In the genomic region with DNA sequence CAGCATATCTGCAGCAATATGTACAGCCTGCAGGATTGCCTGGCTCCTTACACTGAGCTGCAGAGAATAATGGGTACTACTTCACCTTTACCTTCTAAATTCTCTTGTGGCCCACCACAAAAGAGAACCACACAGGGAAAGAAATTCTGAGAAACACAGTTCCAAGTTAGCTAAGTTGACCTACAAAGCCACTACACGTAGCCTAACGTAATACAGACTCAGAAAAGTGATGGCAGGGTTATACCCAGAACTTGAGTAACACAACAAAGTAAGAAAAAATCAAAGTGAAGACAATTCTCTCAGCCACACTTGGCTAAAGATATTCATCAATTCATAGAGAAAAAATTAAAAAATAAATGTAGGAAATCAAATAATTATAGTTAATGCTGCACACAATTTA, we compare ENCODE assay signal across 23 cellular contexts. TPM values are rescaled to one million over a fixed set of nuclear protein-coding genes. Genes with fewer than 3 reads are reported as not detected.
A peak's percentile ranks its signal among the peaks of the same experiment; 100 is the strongest.
DNase-seq lines count a peak whose midpoint lies in the region; ATAC-seq, FAIRE-seq and TF ChIP-seq lines count a peak whose summit lies in the region.
"Had no signal": no experiment of that assay in that cellular context is flagged by ENCODE, and none has a peak within 500 bp of the region (broad histone marks: within the 10 kb centered on the region; RNA-seq: fewer than 3 reads in every experiment).

No MANE protein-coding gene starts in this region.

- 78% methylated on average over 2 of the region's 2 CpGs for WGBS in A549 (ENCODE audit: missing lambda C conversion rate)

- TF ChIP-seq CTCF in A549 (IDR thresholded peaks at IDR 0.05): no peak

- peaks cover 13% of the 10 kb centered on the region for H3K4me1 Mint-ChIP-seq in activated CD8-positive, alpha-beta memory T cell treated with anti-CD3 and anti-CD28 coated beads, Interleukin-2, amount 10 ng/mL, durations not matched to agents 7 days and 5 days
- peaks cover 15% of the 10 kb centered on the region for H3K4me1 Mint-ChIP-seq in activated CD8-positive, alpha-beta T cell treated with anti-CD3 and anti-CD28 coated beads, Interleukin-2, amount 10 ng/mL, durations not matched to agents 7 days and 5 days (ENCODE audit: low read depth)
- H3K4me1 Mint-ChIP-seq in stimulated activated effector memory CD8-positive, alpha-beta T cell treated with anti-CD3 and anti-CD28 coated beads, Interleukin-12 subunit alpha, Interleukin-12 subunit beta, amount 100 ng/mL, for 72 hours: no peaks in the 10 kb centered on the region
- no peaks in the 10 kb centered on the region for H3K4me1 Mint-ChIP-seq in activated T-helper 2 cell treated with anti-CD3 and anti-CD28 coated beads, Interferon-gamma antibody, Interleukin-2, Interleukin-4, amounts not matched to agents 10 μg/mL and 5 μg/mL and 100 μg/mL, durations not matched to agents 14 hours and 24 hours and 36 hours (ENCODE audit: low read depth)
- H3K4me1 Mint-ChIP-seq: CD14-positive monocyte; CD4-positive, CD25-positive, alpha-beta regulatory T cell had no signal

- no peak overlapping the region for H3K4me3 ChIP-seq in A549
- H3K4me3 ChIP-seq: BLaER1 had no signal

- no peak for TF ChIP-seq EP300 in A549 (IDR thresholded peaks at IDR 0.05)

- no peak for TF ChIP-seq POLR2A in A549 (IDR thresholded peaks at IDR 0.05; ENCODE audit: low read length)

- CTCF ChIA-PET in activated CD8-positive, alpha-beta memory T cell treated with anti-CD3 and anti-CD28 coated beads, Interleukin-2, amount 10 ng/mL, durations not matched to agents 7 days and 5 days (lab: Charles Lee): no interaction called here
- CTCF ChIA-PET in A549 (lab: Yijun Ruan, JAX): interaction anchor here (0.7 kb wide), 1 partner anchor 464 kb away, joined by 3 read pairs; no protein-coding TSS in a partner anchor
- CTCF ChIA-PET in activated CD8-positive, alpha-beta T cell treated with anti-CD3 and anti-CD28 coated beads, Interleukin-2, amount 10 ng/mL, durations not matched to agents 7 days and 5 days (lab: Charles Lee): no interaction called here

- no peak overlapping the region for H3K4me2 ChIP-seq in A549
- H3K4me2 ChIP-seq: BLaER1 had no signal

- H3K4me1 ChIP-seq in A549: no peaks in the 10 kb centered on the region
- H3K4me1 ChIP-seq: BE2C, BLaER1, Caco-2 had no signal

- ATAC-seq in activated CD8-positive, alpha-beta memory T cell treated with anti-CD3 and anti-CD28 coated beads, Interleukin-2, amount 10 ng/mL, durations not matched to agents 7 days and 5 days: peak; percentile 60
- no peak for ATAC-seq in A549
- peak; percentile 65 for ATAC-seq in activated CD8-positive, alpha-beta T cell treated with anti-CD3 and anti-CD28 coated beads, Interleukin-2, amount 10 ng/mL, durations not matched to agents 7 days and 5 days
- ATAC-seq in stimulated activated effector memory CD8-positive, alpha-beta T cell treated with anti-CD3 and anti-CD28 coated beads, Interleukin-12 subunit alpha, Interleukin-12 subunit beta, amount 100 ng/mL, for 72 hours: peak; percentile 57
- ATAC-seq: CD8-positive, alpha-beta T cell had no signal

- no peaks in the 10 kb centered on the region for H3K9me3 ChIP-seq in A549
- H3K9me3 ChIP-seq: BE2C, BLaER1, Caco-2 had no signal

- peak; percentile 40 for DNase-seq in activated CD8-positive, alpha-beta memory T cell treated with anti-CD3 and anti-CD28 coated beads, Interleukin-2, amount 10 ng/mL, durations not matched to agents 7 days and 5 days
- no peak for DNase-seq in activated CD8-positive, alpha-beta memory T cell treated with anti-CD3 and anti-CD28 coated beads for 24 hours
- DNase-seq in A549 (ENCODE audit: low read depth in 1 of 2, low spot score in 1 of 2): no peak
- DNase-seq in activated CD8-positive, alpha-beta T cell treated with anti-CD3 and anti-CD28 coated beads, Interleukin-2, amount 10 ng/mL, durations not matched to agents 7 days and 5 days: peak; percentile 49
- no peak for DNase-seq in stimulated activated effector memory CD8-positive, alpha-beta T cell treated with anti-CD3 and anti-CD28 coated beads, Interleukin-12 subunit alpha, Interleukin-12 subunit beta, amount 100 ng/mL, for 72 hours (ENCODE audit: low spot score in 2 of 2)
- DNase-seq in NK-92 treated with Interleukin-12 subunit alpha and Interleukin-12 subunit beta, amount 100 ng/mL, for 24 hours (lab: John Stamatoyannopoulos, UW): no peak
- DNase-seq in activated T-helper 2 cell treated with anti-CD3 and anti-CD28 coated beads, Interferon-gamma antibody, Interleukin-2, Interleukin-4, amounts not matched to agents 10 μg/mL and 5 μg/mL and 100 μg/mL, durations not matched to agents 14 hours and 24 hours and 36 hours (ENCODE audit: low spot score): no peak
- DNase-seq: ACHN; BE2C; C1 segment of cervical spinal cord; Caco-2; Calu3; CD8-positive, alpha-beta T cell; DMS79 treated with DMSO at 0.1 percent for 48 hours; GF-D8 had no signal

- no peak for TF ChIP-seq RAD21 in A549 (conservative IDR thresholded peaks at IDR 0.05 in 1 of 2, IDR thresholded peaks at IDR 0.05 in 1 of 2)

- H3K27me3 Mint-ChIP-seq in activated CD8-positive, alpha-beta memory T cell treated with anti-CD3 and anti-CD28 coated beads, Interleukin-2, amount 10 ng/mL, durations not matched to agents 7 days and 5 days: peaks cover 3% of the 10 kb centered on the region
- peaks cover 10% of the 10 kb centered on the region for H3K27me3 Mint-ChIP-seq in activated CD8-positive, alpha-beta T cell treated with anti-CD3 and anti-CD28 coated beads, Interleukin-2, amount 10 ng/mL, durations not matched to agents 7 days and 5 days (ENCODE audit: low read depth)
- H3K27me3 Mint-ChIP-seq in activated T-helper 2 cell treated with anti-CD3 and anti-CD28 coated beads, Interferon-gamma antibody, Interleukin-2, Interleukin-4, amounts not matched to agents 10 μg/mL and 5 μg/mL and 100 μg/mL, durations not matched to agents 14 hours and 24 hours and 36 hours (ENCODE audit: low read depth): peaks cover 3% of the 10 kb centered on the region
- H3K27me3 Mint-ChIP-seq: CD4-positive, CD25-positive, alpha-beta regulatory T cell had no signal

- FAIRE-seq in A549 (lab: Jason Lieb, UNC): peak; percentile 68
- FAIRE-seq: D721Med, G401.6, GM12891, GM19239 had no signal

- no peaks in the 10 kb centered on the region for H3K9me3 Mint-ChIP-seq in activated CD8-positive, alpha-beta memory T cell treated with anti-CD3 and anti-CD28 coated beads, Interleukin-2, amount 10 ng/mL, durations not matched to agents 7 days and 5 days (ENCODE audit: low read depth)
- no peaks in the 10 kb centered on the region for H3K9me3 Mint-ChIP-seq in activated CD8-positive, alpha-beta T cell treated with anti-CD3 and anti-CD28 coated beads, Interleukin-2, amount 10 ng/mL, durations not matched to agents 7 days and 5 days (ENCODE audit: insufficient read depth)
- no peaks in the 10 kb centered on the region for H3K9me3 Mint-ChIP-seq in stimulated activated effector memory CD8-positive, alpha-beta T cell treated with anti-CD3 and anti-CD28 coated beads, Interleukin-12 subunit alpha, Interleukin-12 subunit beta, amount 100 ng/mL, for 72 hours
- H3K9me3 Mint-ChIP-seq in activated T-helper 2 cell treated with anti-CD3 and anti-CD28 coated beads, Interferon-gamma antibody, Interleukin-2, Interleukin-4, amounts not matched to agents 10 μg/mL and 5 μg/mL and 100 μg/mL, durations not matched to agents 14 hours and 24 hours and 36 hours: no peaks in the 10 kb centered on the region
- H3K9me3 Mint-ChIP-seq: CD8-positive, alpha-beta T cell had no signal

- H3K4me3 Mint-ChIP-seq in activated CD8-positive, alpha-beta memory T cell treated with anti-CD3 and anti-CD28 coated beads, Interleukin-2, amount 10 ng/mL, durations not matched to agents 7 days and 5 days: no peak overlapping the region
- H3K4me3 Mint-ChIP-seq in activated CD8-positive, alpha-beta T cell treated with anti-CD3 and anti-CD28 coated beads, Interleukin-2, amount 10 ng/mL, durations not matched to agents 7 days and 5 days: no peak overlapping the region
- H3K4me3 Mint-ChIP-seq in stimulated activated effector memory CD8-positive, alpha-beta T cell treated with anti-CD3 and anti-CD28 coated beads, Interleukin-12 subunit alpha, Interleukin-12 subunit beta, amount 100 ng/mL, for 72 hours: no peak overlapping the region
- no peak overlapping the region for H3K4me3 Mint-ChIP-seq in activated T-helper 2 cell treated with anti-CD3 and anti-CD28 coated beads, Interferon-gamma antibody, Interleukin-2, Interleukin-4, amounts not matched to agents 10 μg/mL and 5 μg/mL and 100 μg/mL, durations not matched to agents 14 hours and 24 hours and 36 hours (ENCODE audit: low read depth)
- H3K4me3 Mint-ChIP-seq: CD14-positive monocyte; CD4-positive, CD25-positive, alpha-beta regulatory T cell; CD8-positive, alpha-beta T cell had no signal

- no peak overlapping the region for H3K27ac ChIP-seq in A549
- H3K27ac ChIP-seq: 22Rv1, BLaER1 had no signal

- intact Hi-C loops in activated T-helper 2 cell treated with anti-CD3 and anti-CD28 coated beads, Interferon-gamma antibody, Interleukin-2, Interleukin-4, amounts not matched to agents 10 μg/mL and 5 μg/mL and 100 μg/mL, durations not matched to agents 14 hours and 24 hours and 36 hours (cut with micrococcal nuclease): no loop called here

- POLR2A ChIA-PET in A549 (lab: Yijun Ruan, JAX): no interaction called here
- POLR2A ChIA-PET in activated CD8-positive, alpha-beta T cell treated with anti-CD3 and anti-CD28 coated beads, Interleukin-2, amount 10 ng/mL, durations not matched to agents 7 days and 5 days (lab: Charles Lee): no interaction called here

- no peaks in the 10 kb centered on the region for H3K36me3 Mint-ChIP-seq in activated CD8-positive, alpha-beta memory T cell treated with anti-CD3 and anti-CD28 coated beads, Interleukin-2, amount 10 ng/mL, durations not matched to agents 7 days and 5 days
- no peaks in the 10 kb centered on the region for H3K36me3 Mint-ChIP-seq in activated CD8-positive, alpha-beta T cell treated with anti-CD3 and anti-CD28 coated beads, Interleukin-2, amount 10 ng/mL, durations not matched to agents 7 days and 5 days (ENCODE audit: low read depth)
- H3K36me3 Mint-ChIP-seq in stimulated activated effector memory CD8-positive, alpha-beta T cell treated with anti-CD3 and anti-CD28 coated beads, Interleukin-12 subunit alpha, Interleukin-12 subunit beta, amount 100 ng/mL, for 72 hours: no peaks in the 10 kb centered on the region
- no peaks in the 10 kb centered on the region for H3K36me3 Mint-ChIP-seq in activated T-helper 2 cell treated with anti-CD3 and anti-CD28 coated beads, Interferon-gamma antibody, Interleukin-2, Interleukin-4, amounts not matched to agents 10 μg/mL and 5 μg/mL and 100 μg/mL, durations not matched to agents 14 hours and 24 hours and 36 hours (ENCODE audit: low read depth)
- H3K36me3 Mint-ChIP-seq: CD14-positive monocyte; CD4-positive, CD25-positive, alpha-beta regulatory T cell; CD8-positive, alpha-beta T cell had no signal

- H3K27ac Mint-ChIP-seq in activated CD8-positive, alpha-beta memory T cell treated with anti-CD3 and anti-CD28 coated beads, Interleukin-2, amount 10 ng/mL, durations not matched to agents 7 days and 5 days: peak overlapping the region; percentile 36
- H3K27ac Mint-ChIP-seq in activated CD8-positive, alpha-beta T cell treated with anti-CD3 and anti-CD28 coated beads, Interleukin-2, amount 10 ng/mL, durations not matched to agents 7 days and 5 days: no peak overlapping the region
- no peak overlapping the region for H3K27ac Mint-ChIP-seq in stimulated activated effector memory CD8-positive, alpha-beta T cell treated with anti-CD3 and anti-CD28 coated beads, Interleukin-12 subunit alpha, Interleukin-12 subunit beta, amount 100 ng/mL, for 72 hours
- H3K27ac Mint-ChIP-seq in activated T-helper 2 cell treated with anti-CD3 and anti-CD28 coated beads, Interferon-gamma antibody, Interleukin-2, Interleukin-4, amounts not matched to agents 10 μg/mL and 5 μg/mL and 100 μg/mL, durations not matched to agents 14 hours and 24 hours and 36 hours: no peak overlapping the region
- H3K27ac Mint-ChIP-seq: CD14-positive monocyte; CD4-positive, CD25-positive, alpha-beta regulatory T cell; CD8-positive, alpha-beta T cell had no signal

RNA-seq across cellular contexts. Expression of a gene that starts 26.4 kb away (rescaled TPM):
- total RNA-seq in activated CD8-positive, alpha-beta memory T cell treated with anti-CD3 and anti-CD28 coated beads, Interleukin-2, amount 10 ng/mL, durations not matched to agents 7 days and 5 days: 1 to 10 TPM in 1 of 2 experiments, under 1 TPM in 1; 0.47 to 1.2 TPM
- 1.8 and 1.9 TPM in 2 replicates for polyA plus RNA-seq in A549 (2011; rRNA removed)
- polyA plus RNA-seq in A549 (2012; cell fraction: cytosol; rRNA removed): 1.3 and 1.6 TPM in 2 replicates
- 2.2 and 4.0 TPM in 2 replicates for polyA plus RNA-seq in A549 (2012; cell fraction: nucleus; rRNA removed)
- polyA plus RNA-seq in A549 (2017; fragmentation: RNase III; extraction: RNeasy Plus Mini Kit Qiagen cat#74134 plus additional on column Dnase treatment): 2.7 to 4.4 TPM (median 3.8 TPM) in 3 replicates
- polyA minus RNA-seq in A549 (2011; rRNA and poly(A)+ RNA removed): 1.1 and 1.3 TPM in 2 replicates
- total RNA-seq in activated CD8-positive, alpha-beta T cell treated with anti-CD3 and anti-CD28 coated beads, Interleukin-2, amount 10 ng/mL, durations not matched to agents 7 days and 5 days: 1 to 10 TPM; 1.2 to 1.5 TPM
- not detected in 2 replicates for total RNA-seq in activated T-helper 2 cell treated with anti-CD3 and anti-CD28 coated beads, Interferon-gamma antibody, Interleukin-2, Interleukin-4, amounts not matched to agents 10 μg/mL and 5 μg/mL and 100 μg/mL, durations not matched to agents 14 hours and 24 hours and 36 hours
- total RNA-seq: CD4-positive, CD25-positive, alpha-beta regulatory T cell; CD8-positive, alpha-beta T cell had no signal
- polyA plus RNA-seq: CD14-positive monocyte; CD4-positive, CD25-positive, alpha-beta regulatory T cell had no signal

Comparison
In these comparisons a context has a peak if more than half of its experiments do, and no peak if none do; other contexts are left out.
1. DNase-seq: peak in activated CD8-positive, alpha-beta memory T cell treated with anti-CD3 and anti-CD28 coated beads, Interleukin-2, amount 10 ng/mL, durations not matched to agents 7 days and 5 days (single experiment) and activated CD8-positive, alpha-beta T cell treated with anti-CD3 and anti-CD28 coated beads, Interleukin-2, amount 10 ng/mL, durations not matched to agents 7 days and 5 days (single experiment); none in activated CD8-positive, alpha-beta memory T cell treated with anti-CD3 and anti-CD28 coated beads for 24 hours (single experiment), A549 (0 of 2), stimulated activated effector memory CD8-positive, alpha-beta T cell treated with anti-CD3 and anti-CD28 coated beads, Interleukin-12 subunit alpha, Interleukin-12 subunit beta, amount 100 ng/mL, for 72 hours (0 of 2), NK-92 treated with Interleukin-12 subunit alpha and Interleukin-12 subunit beta, amount 100 ng/mL, for 24 hours (single experiment) and activated T-helper 2 cell treated with anti-CD3 and anti-CD28 coated beads, Interferon-gamma antibody, Interleukin-2, Interleukin-4, amounts not matched to agents 10 μg/mL and 5 μg/mL and 100 μg/mL, durations not matched to agents 14 hours and 24 hours and 36 hours (single experiment).
2. ATAC-seq: peak in activated CD8-positive, alpha-beta memory T cell treated with anti-CD3 and anti-CD28 coated beads, Interleukin-2, amount 10 ng/mL, durations not matched to agents 7 days and 5 days (single experiment), activated CD8-positive, alpha-beta T cell treated with anti-CD3 and anti-CD28 coated beads, Interleukin-2, amount 10 ng/mL, durations not matched to agents 7 days and 5 days (single experiment) and stimulated activated effector memory CD8-positive, alpha-beta T cell treated with anti-CD3 and anti-CD28 coated beads, Interleukin-12 subunit alpha, Interleukin-12 subunit beta, amount 100 ng/mL, for 72 hours (single experiment); none in A549 (0 of 2).